ENCODE assay signal across 12 cellular contexts in genomic region chr4:2251073-2251794, GRCh38. TPM values are rescaled to one million over a fixed set of nuclear protein-coding genes. Genes with fewer than 3 reads are reported as not detected.
A peak's percentile ranks its signal among the peaks of the same experiment; 100 is the strongest.
DNase-seq lines count a peak whose midpoint lies in the region; ATAC-seq and TF ChIP-seq lines count a peak whose summit lies in the region.
"Had no signal": no experiment of that assay in that cellular context is flagged by ENCODE, and none has a peak within 500 bp of the region (broad histone marks: within the 10 kb centered on the region; RNA-seq: fewer than 3 reads in every experiment).

No MANE protein-coding gene starts in this region.

- intact Hi-C loops in lower lobe of right lung (cut with DNase I) = no loop called here

- H3K4me1 ChIP-seq in lower lobe of right lung = peaks cover 21% of the 10 kb centered on the region

- no peak overlapping the region for H3K4me3 ChIP-seq in lower lobe of right lung

- no peak overlapping the region for H3K27ac ChIP-seq in lower lobe of right lung

- no peak for TF ChIP-seq CTCF in lower lobe of right lung (IDR thresholded peaks at IDR 0.05)

- peaks cover 82% of the 10 kb centered on the region for H3K36me3 ChIP-seq in lower lobe of right lung

- ATAC-seq in lower lobe of right lung = no peak

- no peaks in the 10 kb centered on the region for H3K9me3 ChIP-seq in lower lobe of right lung

- DNase-seq in stimulated activated CD4-positive, alpha-beta T cell treated with anti-CD3 and anti-CD28 coated beads, Interleukin-1b, Interleukin-23, amount 100 ng/mL, for 48 hours = peak; percentile 1
- DNase-seq in stimulated activated CD4-positive, alpha-beta T cell treated with anti-CD3 and anti-CD28 coated beads, Interleukin-4, amount 100 ng/mL, for 1 hour = no peak
- DNase-seq in activated naive CD4-positive, alpha-beta T cell treated with anti-CD3 and anti-CD28 coated beads, Interleukin-2, amount 50 U/mL, for 16 hours = peak; percentile 8
- peak; percentile 42 for DNase-seq in lower lobe of right lung
- DNase-seq in nucleus accumbens (lab: John Stamatoyannopoulos, UW) = no peak
- DNase-seq in DMS79 treated with DMSO at 0.1 percent for 48 hours (lab: John Stamatoyannopoulos, UW) = no peak
- DNase-seq in foreskin melanocyte = no peak
- DNase-seq in NCI-H128 (lab: John Stamatoyannopoulos, UW; ENCODE audit: unreplicated experiment) = no peak
- DNase-seq: cerebellar nuclear complex, NCI-H1048, NCI-H524 treated with DMSO at 0.1 percent for 48 hours, SHP77 had no signal

- no peaks in the 10 kb centered on the region for H3K27me3 ChIP-seq in lower lobe of right lung (ENCODE audit: low read depth)

RNA-seq across cellular contexts. Expression of gene HAUS3, which starts 9.3 kb away (rescaled TPM):
- 12.3 TPM for total RNA-seq in lower lobe of right lung

RNA-seq across cellular contexts. Expression of gene POLN, which starts 9.3 kb away (rescaled TPM):
- total RNA-seq in lower lobe of right lung = 2.2 TPM

RNA-seq across cellular contexts. Expression of gene MXD4, which starts 10.7 kb away (rescaled TPM):
- 74.3 TPM for total RNA-seq in lower lobe of right lung

Comparison
In these comparisons a context has a peak if more than half of its experiments do, and no peak if none do; other contexts are left out.
1. DNase-seq: peak in stimulated activated CD4-positive, alpha-beta T cell treated with anti-CD3 and anti-CD28 coated beads, Interleukin-1b, Interleukin-23, amount 100 ng/mL, for 48 hours (single experiment), activated naive CD4-positive, alpha-beta T cell treated with anti-CD3 and anti-CD28 coated beads, Interleukin-2, amount 50 U/mL, for 16 hours (single experiment) and lower lobe of right lung (single experiment); none in stimulated activated CD4-positive, alpha-beta T cell treated with anti-CD3 and anti-CD28 coated beads, Interleukin-4, amount 100 ng/mL, for 1 hour (single experiment), nucleus accumbens (0 of 56), DMS79 treated with DMSO at 0.1 percent for 48 hours (single experiment), foreskin melanocyte (single experiment) and NCI-H128 (single experiment).